In the genomic region with DNA sequence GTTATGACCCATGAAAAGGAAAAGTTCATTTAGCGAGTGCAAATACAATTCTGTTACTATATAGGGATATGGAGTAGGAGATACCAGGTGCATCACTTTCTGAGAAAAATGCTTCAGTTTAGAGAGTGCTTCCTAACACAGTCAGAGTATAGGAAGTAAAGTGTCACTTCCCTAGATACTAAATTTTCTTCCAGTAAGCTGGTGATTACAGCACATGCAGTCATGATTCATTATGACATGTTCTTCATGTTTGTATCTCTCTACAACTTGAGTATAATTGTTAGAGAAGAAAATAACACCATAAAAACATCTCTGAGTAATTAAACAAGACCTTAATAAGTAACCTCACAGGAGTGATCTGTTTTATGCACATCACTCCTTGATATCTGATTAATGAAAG, we compare ENCODE assay signal across 17 cellular contexts.
"Had no signal": no experiment of that assay in that cellular context is flagged by ENCODE, and none has a peak within 500 bp of the region (broad histone marks: within the 10 kb centered on the region; RNA-seq: fewer than 3 reads in every experiment).

No MANE protein-coding gene starts in this region.

- H3K27ac ChIP-seq: coronary artery, heart left ventricle, neutrophil, sigmoid colon, skin epidermis, stomach had no signal

- H3K4me3 ChIP-seq: coronary artery, heart left ventricle, mucosa of descending colon, sigmoid colon, skin epidermis, stomach had no signal

- H3K4me3 Mint-ChIP-seq: endodermal cell; naive thymus-derived CD8-positive, alpha-beta T cell had no signal

- H3K4me1 Mint-ChIP-seq: endodermal cell; naive thymus-derived CD8-positive, alpha-beta T cell had no signal

- H3K27ac Mint-ChIP-seq: endodermal cell; naive thymus-derived CD8-positive, alpha-beta T cell had no signal

- ATAC-seq: heart left ventricle; mucosa of descending colon; naive thymus-derived CD8-positive, alpha-beta T cell had no signal

- H3K4me1 ChIP-seq: heart left ventricle, sigmoid colon, stomach had no signal

- H3K9me3 Mint-ChIP-seq: endodermal cell had no signal

- H3K27me3 ChIP-seq: heart left ventricle, neutrophil, sigmoid colon, stomach had no signal

- DNase-seq: effector CD4-positive, alpha-beta T cell; endodermal cell; heart left ventricle; hippocampal formation; mucosa of descending colon; naive thymus-derived CD8-positive, alpha-beta T cell; posterior cingulate gyrus; sigmoid colon; stimulated activated CD4-positive, alpha-beta T cell treated with anti-CD3 and anti-CD28 coated beads, Interleukin-2, amount 100 ng/mL, for 24 hours; stimulated activated CD4-positive, alpha-beta T cell treated with anti-CD3 and anti-CD28 coated beads, Interleukin-4, amount 100 ng/mL, for 4 hours; stimulated activated naive CD4-positive, alpha-beta T cell; stomach; substantia nigra; trophoblast cell had no signal

- H3K9me3 ChIP-seq: heart left ventricle, neutrophil, sigmoid colon, stomach had no signal

- H3K36me3 ChIP-seq: heart left ventricle, neutrophil, sigmoid colon, stomach had no signal
